In genomic region chr12:54214553-54215374, GRCh38 we compare ENCODE assay signal across 8 cellular contexts. TPM values are rescaled to one million over a fixed set of nuclear protein-coding genes. Genes with fewer than 3 reads are reported as not detected.
DNase-seq lines count a peak whose midpoint lies in the region; ATAC-seq and TF ChIP-seq lines count a peak whose summit lies in the region.

No MANE protein-coding gene starts in this region.

- no peak overlapping the region for H3K27ac ChIP-seq in OCI-LY1 (ENCODE audit: low read depth, low read length, poor library complexity, severe bottlenecking)

- peaks cover 38% of the 10 kb centered on the region for H3K4me1 ChIP-seq in OCI-LY1 (ENCODE audit: insufficient read depth, low read length, severe bottlenecking)

- H3K9ac ChIP-seq in OCI-LY1 (ENCODE audit: low read length): no peak overlapping the region; the same call in 1 of the 2 replicates

- H3K9me3 ChIP-seq in OCI-LY1 (ENCODE audit: low read length): no peaks in the 10 kb centered on the region

- H3K79me2 ChIP-seq in OCI-LY1 (ENCODE audit: insufficient read depth, low read length): no peaks in the 10 kb centered on the region

- H3K4me2 ChIP-seq in OCI-LY1 (ENCODE audit: low read length): peak overlapping the region; percentile 55

- peak overlapping the region; percentile 45 for H3K4me3 ChIP-seq in Jurkat, Clone E6-1 (ENCODE audit: low read length)
- peak overlapping the region; percentile 38 for H3K4me3 ChIP-seq in OCI-LY1 (ENCODE audit: low read depth, low read length, poor library complexity, severe bottlenecking)

- peak; percentile 99 for TF ChIP-seq CTCF in OCI-LY1 (IDR thresholded peaks at IDR 0.05; ENCODE audit: low read length)

- no peaks in the 10 kb centered on the region for H4K20me1 ChIP-seq in OCI-LY1 (ENCODE audit: insufficient read depth, low read length)

- peak; percentile 66 for ATAC-seq in GM21737 (IDR thresholded peaks at IDR 0.05; ENCODE audit: unreplicated experiment)

- H3K9me2 ChIP-seq in OCI-LY1 (ENCODE audit: low read depth, low read length): no peaks in the 10 kb centered on the region

- no peak overlapping the region for H2AFZ ChIP-seq in OCI-LY1 (ENCODE audit: low read length)

- DNase-seq in DMS79 (lab: John Stamatoyannopoulos, UW) (peak; percentile 33), epidermal melanocyte (ENCODE audit: insufficient read length, low spot score) (peak; percentile 41), myocyte (ENCODE audit: low read depth) (peak; percentile 90)
- DNase-seq in Jurkat, Clone E6-1 (ENCODE audit: low read depth, low spot score): peak; percentile 89
- peak; percentile 88 for DNase-seq in activated CD8-positive, alpha-beta memory T cell treated with anti-CD3 and anti-CD28 coated beads, Interleukin-2, amount 50 U/mL, for 4 hours
- peak; percentile 70 to 76 for DNase-seq in stimulated activated CD8-positive, alpha-beta memory T cell treated with anti-CD3 and anti-CD28 coated beads, Interleukin-7, amount 100 ng/mL, for 1 hour (ENCODE audit: low read depth in 2 of 2)

- H3K27me3 ChIP-seq in OCI-LY1 (ENCODE audit: insufficient read depth, low read length): no peaks in the 10 kb centered on the region

- 0 out of 2 replicates have a peak, but pooled peaks cover 8% of the 10 kb centered on the region for H3F3A ChIP-seq in OCI-LY1 (ENCODE audit: insufficient read depth, low read length)

- H3K36me3 ChIP-seq in OCI-LY1 (ENCODE audit: insufficient read depth, low read length): no peaks in the 10 kb centered on the region

RNA-seq across cellular contexts. Expression of gene SMUG1, which starts 26.0 kb away (rescaled TPM):
- 36.9 TPM for polyA plus RNA-seq in Jurkat, Clone E6-1 (2012; ENCODE audit: insufficient read depth, insufficient read length)
- total RNA-seq in myocyte: 45.1 and 46.9 TPM in 2 replicates
- 40.9 TPM for polyA plus RNA-seq in myocyte (2012)

Comparison
In these comparisons a context has a peak if more than half of its experiments do, and no peak if none do; other contexts are left out.
1. DNase-seq: peak in every context shown above with its lines; median percentile 90 in myocyte; 89 in Jurkat, Clone E6-1; 88 in activated CD8-positive, alpha-beta memory T cell treated with anti-CD3 and anti-CD28 coated beads, Interleukin-2, amount 50 U/mL, for 4 hours; 73 in stimulated activated CD8-positive, alpha-beta memory T cell treated with anti-CD3 and anti-CD28 coated beads, Interleukin-7, amount 100 ng/mL, for 1 hour; 41 in epidermal melanocyte; 33 in DMS79.